ENCODE assay signal across 21 cellular contexts in the genomic region with DNA sequence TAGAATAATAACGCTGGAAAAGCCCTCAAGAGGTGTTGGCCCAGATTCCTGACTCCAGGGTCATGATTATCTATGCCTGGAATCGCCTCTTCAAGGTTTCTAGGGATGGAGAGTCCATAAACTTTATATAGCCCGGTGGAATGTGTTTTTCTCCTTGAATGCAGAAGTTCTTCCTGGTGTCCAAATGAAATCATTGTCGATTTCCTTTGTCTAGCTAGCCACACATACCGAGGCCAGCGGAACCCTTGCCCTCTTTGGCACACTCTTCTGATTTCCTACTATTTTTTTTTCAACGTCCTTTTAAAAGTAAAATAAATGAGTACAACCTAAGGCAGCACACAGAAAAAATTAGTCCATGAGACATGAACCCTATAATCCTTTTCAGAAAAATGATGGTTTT.
"Had no signal": no experiment of that assay in that cellular context is flagged by ENCODE, and none has a peak within 500 bp of the region (broad histone marks: within the 10 kb centered on the region; RNA-seq: fewer than 3 reads in every experiment).

No MANE protein-coding gene starts in this region.

- H3K4me1 Mint-ChIP-seq: activated B cell treated with CpG ODN at 0.5 μM for 24 hours; activated CD4-positive, alpha-beta T cell treated with anti-CD3 and anti-CD28 coated beads, Interleukin-2, amount 10 ng/mL, durations not matched to agents 24 days and 14 days; activated naive CD8-positive, alpha-beta T cell treated with anti-CD3 and anti-CD28 coated beads, Interleukin-2, amount 10 ng/mL, durations not matched to agents 7 days and 5 days; nephron progenitor cell had no signal

- H3K4me3 Mint-ChIP-seq: activated B cell treated with CpG ODN at 0.5 μM for 24 hours; activated CD4-positive, alpha-beta T cell treated with anti-CD3 and anti-CD28 coated beads, Interleukin-2, amount 10 ng/mL, durations not matched to agents 24 days and 14 days; activated CD8-positive, alpha-beta T cell treated with anti-CD3 and anti-CD28 coated beads, Interleukin-2, amount 10 ng/mL, durations not matched to agents 7 days and 5 days; activated naive CD8-positive, alpha-beta T cell treated with anti-CD3 and anti-CD28 coated beads, Interleukin-2, amount 10 ng/mL, durations not matched to agents 7 days and 5 days; activated T-cell treated with anti-CD3 and anti-CD28 coated beads, Interleukin-2, amount 50 U/mL, for 24 hours; nephron progenitor cell; T-helper 2 cell treated with Interferon-gamma antibody and Interleukin-4, amounts not matched to agents 5 μg/mL and 100 μg/mL, for 36 hours had no signal

- H3K9me3 Mint-ChIP-seq: activated B cell treated with CpG ODN at 0.5 μM for 24 hours; activated CD4-positive, alpha-beta T cell treated with anti-CD3 and anti-CD28 coated beads, Interleukin-2, amount 10 ng/mL, durations not matched to agents 24 days and 14 days; nephron progenitor cell had no signal

- H3K9me3 ChIP-seq: breast epithelium, esophagus muscularis mucosa, heart right ventricle, lower lobe of right lung, tibial artery, vagina had no signal

- H3K36me3 ChIP-seq: breast epithelium, esophagus muscularis mucosa, heart right ventricle, vagina had no signal

- H3K27me3 Mint-ChIP-seq: activated B cell treated with CpG ODN at 0.5 μM for 24 hours; activated CD4-positive, alpha-beta T cell treated with anti-CD3 and anti-CD28 coated beads, Interleukin-2, amount 10 ng/mL, durations not matched to agents 24 days and 14 days; activated naive CD8-positive, alpha-beta T cell treated with anti-CD3 and anti-CD28 coated beads, Interleukin-2, amount 10 ng/mL, durations not matched to agents 7 days and 5 days; activated T-cell treated with anti-CD3 and anti-CD28 coated beads, Interleukin-2, amount 50 U/mL, for 24 hours had no signal

- DNase-seq: activated B cell treated with CpG ODN at 0.5 μM for 24 hours; activated CD4-positive, alpha-beta T cell treated with anti-CD3 and anti-CD28 coated beads, Interleukin-2, amount 10 ng/mL, durations not matched to agents 24 days and 14 days; activated CD8-positive, alpha-beta T cell treated with anti-CD3 and anti-CD28 coated beads, Interleukin-2, amount 10 ng/mL, durations not matched to agents 7 days and 5 days; activated naive CD4-positive, alpha-beta T cell treated with Interleukin-2 at 50 U/mL for 16 hours; activated naive CD8-positive, alpha-beta T cell treated with anti-CD3 and anti-CD28 coated beads, Interleukin-2, amount 10 ng/mL, durations not matched to agents 7 days and 5 days; activated T-cell treated with anti-CD3 and anti-CD28 coated beads, Interleukin-2, amount 50 U/mL, for 24 hours; cortex of kidney; effector CD4-positive, alpha-beta T cell; heart right ventricle; lower lobe of right lung; nephron progenitor cell; stimulated activated naive CD8-positive, alpha-beta T cell treated with anti-CD3 and anti-CD28 coated beads, Interleukin-15, Interleukin-2, amounts not matched to agents 100 U/mL and 50 U/mL, for 24 hours; SW 1271; tibial artery had no signal

- H3K4me1 ChIP-seq: breast epithelium, esophagus muscularis mucosa, heart right ventricle, lower lobe of right lung had no signal

- H3K4me3 ChIP-seq: breast epithelium, esophagus muscularis mucosa, heart right ventricle, lower lobe of right lung, tibial artery, vagina had no signal

- FAIRE-seq: endothelial cell of umbilical vein, TTC549 had no signal

- H3K27ac ChIP-seq: breast epithelium, esophagus muscularis mucosa, heart right ventricle, lower lobe of right lung, tibial artery, vagina had no signal

- H3K27ac Mint-ChIP-seq: activated B cell treated with CpG ODN at 0.5 μM for 24 hours; activated CD4-positive, alpha-beta T cell treated with anti-CD3 and anti-CD28 coated beads, Interleukin-2, amount 10 ng/mL, durations not matched to agents 24 days and 14 days; activated CD8-positive, alpha-beta T cell treated with anti-CD3 and anti-CD28 coated beads, Interleukin-2, amount 10 ng/mL, durations not matched to agents 7 days and 5 days; activated naive CD8-positive, alpha-beta T cell treated with anti-CD3 and anti-CD28 coated beads, Interleukin-2, amount 10 ng/mL, durations not matched to agents 7 days and 5 days; activated T-cell treated with anti-CD3 and anti-CD28 coated beads, Interleukin-2, amount 50 U/mL, for 24 hours; activated T-helper 2 cell treated with anti-CD3 and anti-CD28 coated beads, Interferon-gamma antibody, Interleukin-2, Interleukin-4, amounts not matched to agents 10 μg/mL and 5 μg/mL and 100 μg/mL, durations not matched to agents 14 hours and 24 hours and 36 hours; nephron progenitor cell; T-helper 2 cell treated with Interferon-gamma antibody and Interleukin-4, amounts not matched to agents 5 μg/mL and 100 μg/mL, for 36 hours had no signal

- H3K36me3 Mint-ChIP-seq: activated naive CD8-positive, alpha-beta T cell treated with anti-CD3 and anti-CD28 coated beads, Interleukin-2, amount 10 ng/mL, durations not matched to agents 7 days and 5 days had no signal

- ATAC-seq: activated CD8-positive, alpha-beta T cell treated with anti-CD3 and anti-CD28 coated beads, Interleukin-2, amount 10 ng/mL, durations not matched to agents 7 days and 5 days; heart right ventricle; lower lobe of right lung; stimulated activated naive CD8-positive, alpha-beta T cell treated with anti-CD3 and anti-CD28 coated beads, Interleukin-15, Interleukin-2, amounts not matched to agents 100 U/mL and 50 U/mL, for 24 hours had no signal

- H3K27me3 ChIP-seq: breast epithelium, esophagus muscularis mucosa, heart right ventricle, tibial artery, vagina had no signal
